Comparison of ENCODE assay signal across 1 cellular context in the genomic region with DNA sequence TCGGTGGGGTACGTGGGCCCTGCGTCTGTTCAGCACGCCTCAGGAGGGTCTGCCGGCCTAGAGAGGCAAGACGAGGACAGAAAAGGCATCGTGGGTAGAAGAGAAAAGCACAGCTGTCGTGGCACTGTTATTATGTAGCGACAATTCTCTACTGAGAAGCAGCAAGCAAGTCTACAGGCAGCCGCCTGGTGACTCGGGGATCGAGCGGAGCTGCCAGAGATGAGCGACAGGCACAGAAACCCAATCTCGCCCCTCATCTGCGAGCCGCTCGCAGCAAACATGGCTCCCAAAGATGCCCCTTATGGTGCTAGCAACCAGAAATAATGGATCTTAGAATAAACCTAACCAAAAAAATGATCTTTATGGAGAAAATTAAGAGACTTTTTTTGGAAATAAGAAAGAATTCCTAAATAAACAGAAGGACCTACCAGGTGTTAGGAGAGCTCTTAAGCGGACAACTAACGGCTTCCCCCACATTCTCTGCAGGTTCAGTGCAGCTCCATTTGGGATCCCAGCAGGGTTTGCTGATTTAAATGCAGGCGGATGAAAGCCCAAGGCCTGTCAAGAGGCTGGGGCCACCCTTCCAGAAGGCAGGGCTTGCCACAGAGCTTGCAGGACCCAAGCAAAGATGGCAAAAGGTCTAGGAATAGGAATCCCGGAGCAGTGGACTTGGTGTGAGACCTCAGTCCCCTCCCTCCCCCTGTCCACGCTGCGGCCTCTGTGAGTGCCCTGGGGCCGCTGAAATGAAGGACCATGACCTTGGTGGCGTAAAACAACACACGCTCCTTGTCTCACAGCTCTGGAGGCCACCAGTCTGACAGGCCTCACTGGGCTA.
TF ChIP-seq lines count a peak whose summit lies in the region.

No MANE protein-coding gene starts in this region.

TF ChIP-seq in GM12878, 131 proteins besides CTCF, POLR2A, EP300 and RAD21 (continued from another document):
- TF ChIP-seq, protein P1, sequence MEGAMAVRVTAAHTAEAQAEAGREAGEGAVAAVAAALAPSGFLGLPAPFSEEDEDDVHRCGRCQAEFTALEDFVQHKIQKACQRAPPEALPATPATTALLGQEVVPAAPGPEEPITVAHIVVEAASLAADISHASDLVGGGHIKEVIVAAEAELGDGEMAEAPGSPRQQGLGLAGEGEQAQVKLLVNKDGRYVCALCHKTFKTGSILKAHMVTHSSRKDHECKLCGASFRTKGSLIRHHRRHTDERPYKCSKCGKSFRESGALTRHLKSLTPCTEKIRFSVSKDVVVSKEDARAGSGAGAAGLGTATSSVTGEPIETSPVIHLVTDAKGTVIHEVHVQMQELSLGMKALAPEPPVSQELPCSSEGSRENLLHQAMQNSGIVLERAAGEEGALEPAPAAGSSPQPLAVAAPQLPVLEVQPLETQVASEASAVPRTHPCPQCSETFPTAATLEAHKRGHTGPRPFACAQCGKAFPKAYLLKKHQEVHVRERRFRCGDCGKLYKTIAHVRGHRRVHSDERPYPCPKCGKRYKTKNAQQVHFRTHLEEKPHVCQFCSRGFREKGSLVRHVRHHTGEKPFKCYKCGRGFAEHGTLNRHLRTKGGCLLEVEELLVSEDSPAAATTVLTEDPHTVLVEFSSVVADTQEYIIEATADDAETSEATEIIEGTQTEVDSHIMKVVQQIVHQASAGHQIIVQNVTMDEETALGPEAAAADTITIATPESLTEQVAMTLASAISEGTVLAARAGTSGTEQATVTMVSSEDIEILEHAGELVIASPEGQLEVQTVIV (IDR thresholded peaks at IDR 0.05; ENCODE audit: borderline replicate concordance, partially characterized antibody) = no peak
- TF ChIP-seq JUND (IDR thresholded peaks at IDR 0.05; ENCODE audit: low read depth, low read length) = no peak
- peak; percentile 35 for TF ChIP-seq BCL3 (IDR thresholded peaks at IDR 0.05; ENCODE audit: borderline replicate concordance, insufficient read depth, low read depth, low read length, poor library complexity, severe bottlenecking)
